ENCODE assay signal across 1 cellular context in the genomic region with DNA sequence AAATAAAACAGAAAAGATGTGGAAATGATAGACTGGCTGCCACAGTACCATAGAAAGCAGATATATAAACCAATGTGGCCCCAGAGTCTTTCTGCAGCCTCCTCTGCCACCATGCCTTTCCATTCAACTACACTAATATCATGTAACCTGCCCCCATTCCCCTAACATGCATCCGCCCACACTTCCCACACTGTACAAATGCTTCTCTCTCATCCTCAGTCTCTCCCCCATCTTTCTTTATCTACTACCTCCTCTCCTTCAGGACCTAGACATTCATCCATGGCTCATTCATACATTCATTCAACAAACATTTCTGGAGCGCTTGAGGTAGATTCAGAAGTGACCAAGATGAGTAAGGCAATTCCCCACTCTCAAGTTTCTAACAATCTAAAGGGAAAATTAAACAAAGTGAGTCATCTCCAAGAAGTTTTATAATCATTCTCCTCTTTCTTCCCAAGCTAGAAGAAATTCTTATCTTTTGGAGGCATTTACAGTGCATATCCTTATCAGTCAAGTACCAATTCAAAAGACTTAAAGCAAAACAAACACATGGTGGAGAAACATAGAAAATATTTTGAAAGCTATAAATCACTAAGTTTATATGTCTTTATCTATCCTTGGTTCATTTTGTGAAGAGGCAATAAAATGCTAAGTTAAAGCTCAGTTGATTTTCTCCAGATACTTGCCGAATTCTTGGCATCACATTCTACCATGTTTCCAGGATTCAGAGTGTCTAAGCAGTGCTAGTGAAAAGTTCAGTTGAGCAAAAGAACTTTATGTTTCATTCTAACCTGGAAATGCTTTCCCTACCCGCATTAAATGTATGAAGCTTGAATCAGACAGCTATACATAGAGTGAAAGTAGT.
A peak's percentile ranks its signal among the peaks of the same experiment; 100 is the strongest.
TF ChIP-seq lines count a peak whose summit lies in the region.

No MANE protein-coding gene starts in this region.

TF ChIP-seq in HEK293, 187 proteins besides CTCF, POLR2A, EP300 and RAD21 (continued from another document and continues in another):
- TF ChIP-seq, protein P1, sequence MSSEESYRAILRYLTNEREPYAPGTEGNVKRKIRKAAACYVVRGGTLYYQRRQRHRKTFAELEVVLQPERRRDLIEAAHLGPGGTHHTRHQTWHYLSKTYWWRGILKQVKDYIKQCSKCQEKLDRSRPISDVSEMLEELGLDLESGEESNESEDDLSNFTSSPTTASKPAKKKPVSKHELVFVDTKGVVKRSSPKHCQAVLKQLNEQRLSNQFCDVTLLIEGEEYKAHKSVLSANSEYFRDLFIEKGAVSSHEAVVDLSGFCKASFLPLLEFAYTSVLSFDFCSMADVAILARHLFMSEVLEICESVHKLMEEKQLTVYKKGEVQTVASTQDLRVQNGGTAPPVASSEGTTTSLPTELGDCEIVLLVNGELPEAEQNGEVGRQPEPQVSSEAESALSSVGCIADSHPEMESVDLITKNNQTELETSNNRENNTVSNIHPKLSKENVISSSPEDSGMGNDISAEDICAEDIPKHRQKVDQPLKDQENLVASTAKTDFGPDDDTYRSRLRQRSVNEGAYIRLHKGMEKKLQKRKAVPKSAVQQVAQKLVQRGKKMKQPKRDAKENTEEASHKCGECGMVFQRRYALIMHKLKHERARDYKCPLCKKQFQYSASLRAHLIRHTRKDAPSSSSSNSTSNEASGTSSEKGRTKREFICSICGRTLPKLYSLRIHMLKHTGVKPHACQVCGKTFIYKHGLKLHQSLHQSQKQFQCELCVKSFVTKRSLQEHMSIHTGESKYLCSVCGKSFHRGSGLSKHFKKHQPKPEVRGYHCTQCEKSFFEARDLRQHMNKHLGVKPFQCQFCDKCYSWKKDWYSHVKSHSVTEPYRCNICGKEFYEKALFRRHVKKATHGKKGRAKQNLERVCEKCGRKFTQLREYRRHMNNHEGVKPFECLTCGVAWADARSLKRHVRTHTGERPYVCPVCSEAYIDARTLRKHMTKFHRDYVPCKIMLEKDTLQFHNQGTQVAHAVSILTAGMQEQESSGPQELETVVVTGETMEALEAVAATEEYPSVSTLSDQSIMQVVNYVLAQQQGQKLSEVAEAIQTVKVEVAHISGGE (tag by site-specific recombination; conservative IDR thresholded peaks at IDR 0.05; ENCODE audit: low read depth): 0 out of 2 replicates have a peak, but pooled peaks have one; percentile 16
- TF ChIP-seq ZNF610 (tag by site-specific recombination; IDR thresholded peaks at IDR 0.05; ENCODE audit: borderline replicate concordance) (peak; percentile 74; the same call in 1 of the 2 replicates), ZNF843 (tag by site-specific recombination; IDR thresholded peaks at IDR 0.05) (peak; percentile 100), ZNF701 (tag by site-specific recombination; IDR thresholded peaks at IDR 0.05) (0 out of 2 replicates have a peak, but pooled peaks have one; percentile 28), ZNF10 (tag by site-specific recombination; IDR thresholded peaks at IDR 0.05) (peak; percentile 35; the same call in 1 of the 2 replicates), ZNF184 (tag by site-specific recombination; IDR thresholded peaks at IDR 0.05) (0 out of 2 replicates have a peak, but pooled peaks have one; percentile 49), ZNF792 (tag by site-specific recombination; IDR thresholded peaks at IDR 0.05) (no peak), ZSCAN30 (tag by site-specific recombination; IDR thresholded peaks at IDR 0.05) (peak; percentile 67; the same call in 1 of the 2 replicates), ZNF777 (tag by site-specific recombination; IDR thresholded peaks at IDR 0.05; ENCODE audit: borderline replicate concordance) (no peak), SP3 (tag by site-specific recombination; IDR thresholded peaks at IDR 0.05) (0 out of 2 replicates have a peak, but pooled peaks have one; percentile 37), ZNF23 (tag by site-specific recombination; IDR thresholded peaks at IDR 0.05; ENCODE audit: borderline replicate concordance) (no peak), INSM2 (tag by site-specific recombination; IDR thresholded peaks at IDR 0.05) (peak; percentile 74; the same call in 1 of the 2 replicates), MEIS1 (CRISPR knock-in tag; IDR thresholded peaks at IDR 0.05; ENCODE audit: borderline replicate concordance) (peak; percentile 85; the same call in 1 of the 2 replicates), ZNF248 (tag by site-specific recombination; IDR thresholded peaks at IDR 0.05) (no peak), HOXC10 (CRISPR knock-in tag; IDR thresholded peaks at IDR 0.05) (no peak), KLF10 (tag by site-specific recombination; IDR thresholded peaks at IDR 0.05) (peak; percentile 78; the same call in 1 of the 2 replicates), ZNF239 (tag by site-specific recombination; IDR thresholded peaks at IDR 0.05) (no peak), ZNF175 (tag by site-specific recombination; IDR thresholded peaks at IDR 0.05) (no peak), ZFP37 (tag by site-specific recombination; IDR thresholded peaks at IDR 0.05) (no peak), ZEB2 (tag by site-specific recombination; IDR thresholded peaks at IDR 0.05) (peak; percentile 96), MYNN (tag by site-specific recombination; IDR thresholded peaks at IDR 0.05; ENCODE audit: borderline replicate concordance) (no peak), IKZF3 (tag by site-specific recombination; IDR thresholded peaks at IDR 0.05) (peak; percentile 82), ZNF561 (tag by site-specific recombination; IDR thresholded peaks at IDR 0.05; ENCODE audit: borderline replicate concordance) (peak; percentile 46; the same call in 1 of the 2 replicates), ZNF654 (tag by site-specific recombination; IDR thresholded peaks at IDR 0.05; ENCODE audit: low read depth) (peak; percentile 12; the same call in 1 of the 2 replicates), ZNF292 (tag by site-specific recombination; IDR thresholded peaks at IDR 0.05; ENCODE audit: borderline replicate concordance, low read depth) (no peak), ZNF426 (tag by site-specific recombination; IDR thresholded peaks at IDR 0.05) (0 out of 2 replicates have a peak, but pooled peaks have one; percentile 9), KLF8 (tag by site-specific recombination; IDR thresholded peaks at IDR 0.05) (peak; percentile 88), ZNF596 (tag by site-specific recombination; IDR thresholded peaks at IDR 0.05) (no peak), ZNF626 (tag by site-specific recombination; IDR thresholded peaks at IDR 0.05) (no peak), ZNF664 (tag by site-specific recombination; IDR thresholded peaks at IDR 0.05) (peak; percentile 84; the same call in 1 of the 2 replicates), ZNF146 (tag by site-specific recombination; IDR thresholded peaks at IDR 0.05) (peak; percentile 38; the same call in 1 of the 2 replicates), ZNF558 (tag by site-specific recombination; IDR thresholded peaks at IDR 0.05) (peak; percentile 57; the same call in 1 of the 2 replicates), ZNF621 (tag by site-specific recombination; IDR thresholded peaks at IDR 0.05) (no peak), ZFHX2 (tag by site-specific recombination; conservative IDR thresholded peaks at IDR 0.05) (peak; percentile 80), ZNF473 (tag by site-specific recombination; IDR thresholded peaks at IDR 0.05) (no peak), ZNF76 (tag by site-specific recombination; IDR thresholded peaks at IDR 0.05; ENCODE audit: borderline replicate concordance, low read depth) (no peak), TCF7L2 (IDR thresholded peaks at IDR 0.05; ENCODE audit: borderline replicate concordance, low read depth, low read length) (peak; percentile 91), OVOL3 (tag by site-specific recombination; IDR thresholded peaks at IDR 0.05) (peak; percentile 87), ZNF394 (tag by site-specific recombination; IDR thresholded peaks at IDR 0.05; ENCODE audit: borderline replicate concordance) (peak; percentile 47; the same call in 1 of the 2 replicates), ZNF202 (tag by site-specific recombination; IDR thresholded peaks at IDR 0.05; ENCODE audit: borderline replicate concordance) (no peak), PRDM6 (tag by site-specific recombination; IDR thresholded peaks at IDR 0.05) (peak; percentile 99)
- TF ChIP-seq, protein P2, sequence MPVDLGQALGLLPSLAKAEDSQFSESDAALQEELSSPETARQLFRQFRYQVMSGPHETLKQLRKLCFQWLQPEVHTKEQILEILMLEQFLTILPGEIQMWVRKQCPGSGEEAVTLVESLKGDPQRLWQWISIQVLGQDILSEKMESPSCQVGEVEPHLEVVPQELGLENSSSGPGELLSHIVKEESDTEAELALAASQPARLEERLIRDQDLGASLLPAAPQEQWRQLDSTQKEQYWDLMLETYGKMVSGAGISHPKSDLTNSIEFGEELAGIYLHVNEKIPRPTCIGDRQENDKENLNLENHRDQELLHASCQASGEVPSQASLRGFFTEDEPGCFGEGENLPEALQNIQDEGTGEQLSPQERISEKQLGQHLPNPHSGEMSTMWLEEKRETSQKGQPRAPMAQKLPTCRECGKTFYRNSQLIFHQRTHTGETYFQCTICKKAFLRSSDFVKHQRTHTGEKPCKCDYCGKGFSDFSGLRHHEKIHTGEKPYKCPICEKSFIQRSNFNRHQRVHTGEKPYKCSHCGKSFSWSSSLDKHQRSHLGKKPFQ (tag by site-specific recombination; IDR thresholded peaks at IDR 0.05): peak; percentile 61
- TF ChIP-seq, protein P3, sequence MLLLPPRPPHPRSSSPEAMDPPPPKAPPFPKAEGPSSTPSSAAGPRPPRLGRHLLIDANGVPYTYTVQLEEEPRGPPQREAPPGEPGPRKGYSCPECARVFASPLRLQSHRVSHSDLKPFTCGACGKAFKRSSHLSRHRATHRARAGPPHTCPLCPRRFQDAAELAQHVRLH (tag by site-specific recombination; IDR thresholded peaks at IDR 0.05): peak; percentile 84
- TF ChIP-seq, protein P4, sequence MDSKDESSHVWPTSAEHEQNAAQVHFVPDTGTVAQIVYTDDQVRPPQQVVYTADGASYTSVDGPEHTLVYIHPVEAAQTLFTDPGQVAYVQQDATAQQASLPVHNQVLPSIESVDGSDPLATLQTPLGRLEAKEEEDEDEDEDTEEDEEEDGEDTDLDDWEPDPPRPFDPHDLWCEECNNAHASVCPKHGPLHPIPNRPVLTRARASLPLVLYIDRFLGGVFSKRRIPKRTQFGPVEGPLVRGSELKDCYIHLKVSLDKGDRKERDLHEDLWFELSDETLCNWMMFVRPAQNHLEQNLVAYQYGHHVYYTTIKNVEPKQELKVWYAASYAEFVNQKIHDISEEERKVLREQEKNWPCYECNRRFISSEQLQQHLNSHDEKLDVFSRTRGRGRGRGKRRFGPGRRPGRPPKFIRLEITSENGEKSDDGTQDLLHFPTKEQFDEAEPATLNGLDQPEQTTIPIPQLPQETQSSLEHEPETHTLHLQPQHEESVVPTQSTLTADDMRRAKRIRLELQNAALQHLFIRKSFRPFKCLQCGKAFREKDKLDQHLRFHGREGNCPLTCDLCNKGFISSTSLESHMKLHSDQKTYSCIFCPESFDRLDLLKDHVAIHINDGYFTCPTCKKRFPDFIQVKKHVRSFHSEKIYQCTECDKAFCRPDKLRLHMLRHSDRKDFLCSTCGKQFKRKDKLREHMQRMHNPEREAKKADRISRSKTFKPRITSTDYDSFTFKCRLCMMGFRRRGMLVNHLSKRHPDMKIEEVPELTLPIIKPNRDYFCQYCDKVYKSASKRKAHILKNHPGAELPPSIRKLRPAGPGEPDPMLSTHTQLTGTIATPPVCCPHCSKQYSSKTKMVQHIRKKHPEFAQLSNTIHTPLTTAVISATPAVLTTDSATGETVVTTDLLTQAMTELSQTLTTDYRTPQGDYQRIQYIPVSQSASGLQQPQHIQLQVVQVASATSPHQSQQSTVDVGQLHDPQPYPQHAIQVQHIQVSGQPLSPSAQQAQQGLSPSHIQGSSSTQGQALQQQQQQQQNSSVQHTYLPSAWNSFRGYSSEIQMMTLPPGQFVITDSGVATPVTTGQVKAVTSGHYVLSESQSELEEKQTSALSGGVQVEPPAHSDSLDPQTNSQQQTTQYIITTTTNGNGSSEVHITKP (tag by site-specific recombination; IDR thresholded peaks at IDR 0.05): peak; percentile 36; the same call in 1 of the 2 replicates
- TF ChIP-seq, protein P5, sequence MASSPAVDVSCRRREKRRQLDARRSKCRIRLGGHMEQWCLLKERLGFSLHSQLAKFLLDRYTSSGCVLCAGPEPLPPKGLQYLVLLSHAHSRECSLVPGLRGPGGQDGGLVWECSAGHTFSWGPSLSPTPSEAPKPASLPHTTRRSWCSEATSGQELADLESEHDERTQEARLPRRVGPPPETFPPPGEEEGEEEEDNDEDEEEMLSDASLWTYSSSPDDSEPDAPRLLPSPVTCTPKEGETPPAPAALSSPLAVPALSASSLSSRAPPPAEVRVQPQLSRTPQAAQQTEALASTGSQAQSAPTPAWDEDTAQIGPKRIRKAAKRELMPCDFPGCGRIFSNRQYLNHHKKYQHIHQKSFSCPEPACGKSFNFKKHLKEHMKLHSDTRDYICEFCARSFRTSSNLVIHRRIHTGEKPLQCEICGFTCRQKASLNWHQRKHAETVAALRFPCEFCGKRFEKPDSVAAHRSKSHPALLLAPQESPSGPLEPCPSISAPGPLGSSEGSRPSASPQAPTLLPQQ (tag by site-specific recombination; IDR thresholded peaks at IDR 0.05): peak; percentile 88
